Comparison of ENCODE assay signal across 8 cellular contexts in genomic region chr1:227947425-227947677, GRCh38. TPM values are rescaled to one million over a fixed set of nuclear protein-coding genes. Genes with fewer than 3 reads are reported as not detected.
DNase-seq lines count a peak whose midpoint lies in the region; ATAC-seq and TF ChIP-seq lines count a peak whose summit lies in the region.

No MANE protein-coding gene starts in this region.

- no peaks in the 10 kb centered on the region for H3K9me3 Mint-ChIP-seq in activated naive CD4-positive, alpha-beta T cell treated with anti-CD3 and anti-CD28 coated beads, Interleukin-2, amount 50 U/mL, for 24 hours

- no peak for ATAC-seq in GM21423 (IDR thresholded peaks at IDR 0.05; ENCODE audit: unreplicated experiment)
- ATAC-seq in HG03460 (IDR thresholded peaks at IDR 0.05; ENCODE audit: unreplicated experiment) = no peak

- H3K27ac ChIP-seq in uterus = peak overlapping the region; percentile 73 to 83

- no peaks in the 10 kb centered on the region for H3K36me3 Mint-ChIP-seq in activated naive CD4-positive, alpha-beta T cell treated with anti-CD3 and anti-CD28 coated beads, Interleukin-2, amount 50 U/mL, for 24 hours

- H3K27me3 ChIP-seq in uterus = no peaks in the 10 kb centered on the region

- H3K27me3 Mint-ChIP-seq in activated naive CD4-positive, alpha-beta T cell treated with anti-CD3 and anti-CD28 coated beads, Interleukin-2, amount 50 U/mL, for 24 hours = peaks cover 3% of the 10 kb centered on the region

- no peak for DNase-seq in activated naive CD4-positive, alpha-beta T cell treated with anti-CD3 and anti-CD28 coated beads, Interleukin-2, amount 50 U/mL, for 16 hours
- DNase-seq in T47D (ENCODE audit: low read depth in 1 of 2, low spot score in 1 of 2) (peak; percentile 54 to 75), lung microvascular endothelial cell (ENCODE audit: low read depth in 2 of 2) (peak; percentile 40 to 44), uterus (no peak), NK-92 (lab: John Stamatoyannopoulos, UW; ENCODE audit: unreplicated experiment) (no peak)

- H3K27ac Mint-ChIP-seq in activated naive CD4-positive, alpha-beta T cell treated with anti-CD3 and anti-CD28 coated beads, Interleukin-2, amount 50 U/mL, for 24 hours = no peak overlapping the region

- TF ChIP-seq CTCF in uterus (IDR thresholded peaks at IDR 0.05) = no peak

- H3K4me3 Mint-ChIP-seq in activated naive CD4-positive, alpha-beta T cell treated with anti-CD3 and anti-CD28 coated beads, Interleukin-2, amount 50 U/mL, for 24 hours = peak overlapping the region; percentile 76

- no peaks in the 10 kb centered on the region for H3K36me3 ChIP-seq in uterus

- peak overlapping the region; percentile 29 to 48 for H3K4me3 ChIP-seq in uterus

- in situ Hi-C loops in T47D (cut with HindIII; ENCODE audit: low pct_unique_long_range_greater_than_20kb, low sequenced_read_pairs) = no loop called here

- H3K4me1 ChIP-seq in uterus = peaks cover 0 to 13% of the 10 kb centered on the region in 2 donors

- intact Hi-C loops in uterus (cut with DNase I; ENCODE audit: low total_unique reads) = loop anchor here (5.0 kb wide), 1 partner anchor 185 kb away; no protein-coding TSS in a partner anchor

- TF ChIP-seq POLR2A in uterus (IDR thresholded peaks at IDR 0.05) = no peak

- peaks cover 6% of the 10 kb centered on the region for H3K4me1 Mint-ChIP-seq in activated naive CD4-positive, alpha-beta T cell treated with anti-CD3 and anti-CD28 coated beads, Interleukin-2, amount 50 U/mL, for 24 hours

- H3K9me3 ChIP-seq in uterus = no peaks in the 10 kb centered on the region

RNA-seq across cellular contexts. Expression of gene WNT9A, which starts 0.4 kb away (rescaled TPM):
- total RNA-seq in lung microvascular endothelial cell (0.87 and 0.99 TPM in 2 replicates), uterus (1 to 10 TPM in 3 of 4 donors, not detected in 1; 2.4 to 6.8 (median 4.4) TPM)

RNA-seq across cellular contexts. Expression of gene WNT3A, which starts 59.4 kb away (rescaled TPM):
- total RNA-seq in lung microvascular endothelial cell = not detected in 2 replicates
- not detected for total RNA-seq in uterus

Comparison
In these comparisons a context has a peak if more than half of its experiments do, and no peak if none do; other contexts are left out.
1. DNase-seq: peak in T47D (2 of 2) and lung microvascular endothelial cell (2 of 2); none in activated naive CD4-positive, alpha-beta T cell treated with anti-CD3 and anti-CD28 coated beads, Interleukin-2, amount 50 U/mL, for 16 hours (single experiment), uterus (0 of 2) and NK-92 (single experiment).